ENCODE assay signal across 9 cellular contexts in genomic region chr17:44881145-44881544, GRCh38. TPM values are rescaled to one million over a fixed set of nuclear protein-coding genes. Genes with fewer than 3 reads are reported as not detected.
"Had no signal": no experiment of that assay in that cellular context is flagged by ENCODE, and none has a peak within 500 bp of the region (broad histone marks: within the 10 kb centered on the region; RNA-seq: fewer than 3 reads in every experiment).

No MANE protein-coding gene starts in this region.

- H3K27ac Mint-ChIP-seq: IgD-negative memory B cell had no signal

- H3K4me1 Mint-ChIP-seq: IgD-negative memory B cell had no signal

- H3K9me3 ChIP-seq: HAP-1 had no signal

- H3K4me3 ChIP-seq: GM23248, HAP-1 had no signal

- H3K4me1 ChIP-seq: HAP-1 had no signal

- ATAC-seq: HCT116 had no signal

- H3K27ac ChIP-seq: GM23248 had no signal

- H2AFZ ChIP-seq: GM23248 had no signal

- H3K27me3 Mint-ChIP-seq: IgD-negative memory B cell had no signal

- H3K9ac ChIP-seq: GM23248 had no signal

- DNase-seq: GM23248, GOT3, H7, KG1 had no signal

- H3K9me3 Mint-ChIP-seq: IgD-negative memory B cell had no signal

- H3K4me3 Mint-ChIP-seq: IgD-negative memory B cell had no signal

RNA-seq across cellular contexts. Expression of gene HIGD1B, which starts 33.5 kb away (rescaled TPM):
- total RNA-seq: GM23248, H4, H7, HT-29 had no signal
- polyA plus RNA-seq: GM23248, IgD-negative memory B cell had no signal

RNA-seq across cellular contexts. Expression of gene GFAP, which starts 34.2 kb away (rescaled TPM):
- total RNA-seq: GM23248, H4 had no signal

RNA-seq across cellular contexts. Expression of gene GJC1, which starts 51.1 kb away (rescaled TPM):
- total RNA-seq: HT-29 had no signal
